ENCODE assay signal across 8 cellular contexts in genomic region chr5:109688999-109689739, GRCh38. TPM values are rescaled to one million over a fixed set of nuclear protein-coding genes. Genes with fewer than 3 reads are reported as not detected.
DNase-seq lines count a peak whose midpoint lies in the region; ATAC-seq and TF ChIP-seq lines count a peak whose summit lies in the region.

No MANE protein-coding gene starts in this region.

- peak overlapping the region; percentile 96 for H2AFZ ChIP-seq in mammary epithelial cell (ENCODE audit: low read depth, low read length)

- H3K9ac ChIP-seq in mammary epithelial cell (ENCODE audit: insufficient read depth, low read length), result peak overlapping the region; percentile 85

- no peaks in the 10 kb centered on the region for H3K27me3 ChIP-seq in mammary epithelial cell (ENCODE audit: insufficient read depth, low read length)

- peak overlapping the region; percentile 86 for H3K4me2 ChIP-seq in mammary epithelial cell (ENCODE audit: insufficient read depth, low read depth, low read length)

- intact Hi-C loops in mammary epithelial cell (cut with micrococcal nuclease), result loop anchor here (1.0 to 10.0 kb wide), 3 partner anchors 55 to 274 kb away; no protein-coding TSS in a partner anchor

- in situ Hi-C loops in mammary epithelial cell (cut with MboI; ENCODE audit: low sequenced_read_pairs in 2 of 2), result no loop called here

- no peaks in the 10 kb centered on the region for H3K36me3 ChIP-seq in mammary epithelial cell (ENCODE audit: insufficient read depth, low read length)

- ATAC-seq in GM18870 (IDR thresholded peaks at IDR 0.05; ENCODE audit: unreplicated experiment), result peak; percentile 47
- ATAC-seq in HG03103 (IDR thresholded peaks at IDR 0.05; ENCODE audit: low read depth, unreplicated experiment), result peak; percentile 75

- H3K27ac ChIP-seq in mammary epithelial cell (ENCODE audit: insufficient read depth, low read depth, low read length), result peak overlapping the region; percentile 78

- TF ChIP-seq CTCF in WI38 (IDR thresholded peaks at IDR 0.05; ENCODE audit: low read depth, low read length) (no peak), mammary epithelial cell (conservative IDR thresholded peaks at IDR 0.05 in 1 of 2, IDR thresholded peaks at IDR 0.05 in 1 of 2; ENCODE audit: extremely low read depth in 1 of 2, insufficient read depth in 1 of 2, low read depth in 1 of 2, low read length in 2 of 2) (no peak)

- H3K9me3 ChIP-seq in mammary epithelial cell (replicated peaks; ENCODE audit: insufficient read depth, low read length), result peaks cover 3% of the 10 kb centered on the region

- no peaks in the 10 kb centered on the region for H4K20me1 ChIP-seq in mammary epithelial cell (ENCODE audit: insufficient read depth, low read length)

- peaks cover 15% of the 10 kb centered on the region for H3K4me1 ChIP-seq in mammary epithelial cell (ENCODE audit: insufficient read depth, low read length)

- no TSS peak for BruUV-seq in mammary epithelial cell (replicated peaks; lab: Mats Ljungman, UMichigan)

- DNase-seq in AG08395 (ENCODE audit: low spot score), result peak; percentile 95
- peak; percentile 94 for DNase-seq in NCI-H2196 (lab: John Stamatoyannopoulos, UW; ENCODE audit: unreplicated experiment)
- peak; percentile 89 for DNase-seq in mammary epithelial cell
- peak; percentile 90 for DNase-seq in inferior parietal cortex (ENCODE audit: extremely low spot score)
- DNase-seq in stimulated activated CD4-positive, alpha-beta T cell treated with anti-CD3 and anti-CD28 coated beads, Interleukin-12 subunit alpha, Interleukin-12 subunit beta, amount 100 ng/mL, for 24 hours (ENCODE audit: low read depth in 2 of 2), result peak; percentile 70 to 74

- H3K4me3 ChIP-seq in WI38 (ENCODE audit: low read depth, low read length), result peak overlapping the region; percentile 95
- H3K4me3 ChIP-seq in mammary epithelial cell (replicated peaks in 1 of 3; ENCODE audit: insufficient read depth in 1 of 3, low read depth in 2 of 3, low read length in 3 of 3), result peak overlapping the region; percentile 66 to 90 (median 86)

- CTCF ChIA-PET in mammary epithelial cell (lab: Charles Lee; ENCODE audit: low non-redundant PET), result no interaction called here

- dilution Hi-C loops in mammary epithelial cell (cut with HindIII; ENCODE audit: low sequenced_read_pairs), result no loop called here

- WGBS in mammary epithelial cell (ENCODE audit: low coverage, missing lambda C conversion rate), result 0% methylated on average over 8 of the region's 68 CpGs

- H3K79me2 ChIP-seq in mammary epithelial cell (ENCODE audit: insufficient read depth, low read length), result peaks cover 42% of the 10 kb centered on the region

RNA-seq across cellular contexts. Expression of gene MAN2A1, which starts 0.6 kb away (rescaled TPM):
- total RNA-seq in mammary epithelial cell, result 10 to 100 TPM; 54.4 to 97.4 TPM
- 17.9 TPM for polyA plus RNA-seq in mammary epithelial cell
- 33.9 TPM for polyA minus RNA-seq in mammary epithelial cell

Comparison
In these comparisons a context has a peak if more than half of its experiments do, and no peak if none do; other contexts are left out.
1. Peak in every context shown above with its lines: DNase-seq, ATAC-seq, H3K4me3 ChIP-seq and H3K27ac ChIP-seq.